1 cellular context compared by ENCODE assay signal in the genomic region with DNA sequence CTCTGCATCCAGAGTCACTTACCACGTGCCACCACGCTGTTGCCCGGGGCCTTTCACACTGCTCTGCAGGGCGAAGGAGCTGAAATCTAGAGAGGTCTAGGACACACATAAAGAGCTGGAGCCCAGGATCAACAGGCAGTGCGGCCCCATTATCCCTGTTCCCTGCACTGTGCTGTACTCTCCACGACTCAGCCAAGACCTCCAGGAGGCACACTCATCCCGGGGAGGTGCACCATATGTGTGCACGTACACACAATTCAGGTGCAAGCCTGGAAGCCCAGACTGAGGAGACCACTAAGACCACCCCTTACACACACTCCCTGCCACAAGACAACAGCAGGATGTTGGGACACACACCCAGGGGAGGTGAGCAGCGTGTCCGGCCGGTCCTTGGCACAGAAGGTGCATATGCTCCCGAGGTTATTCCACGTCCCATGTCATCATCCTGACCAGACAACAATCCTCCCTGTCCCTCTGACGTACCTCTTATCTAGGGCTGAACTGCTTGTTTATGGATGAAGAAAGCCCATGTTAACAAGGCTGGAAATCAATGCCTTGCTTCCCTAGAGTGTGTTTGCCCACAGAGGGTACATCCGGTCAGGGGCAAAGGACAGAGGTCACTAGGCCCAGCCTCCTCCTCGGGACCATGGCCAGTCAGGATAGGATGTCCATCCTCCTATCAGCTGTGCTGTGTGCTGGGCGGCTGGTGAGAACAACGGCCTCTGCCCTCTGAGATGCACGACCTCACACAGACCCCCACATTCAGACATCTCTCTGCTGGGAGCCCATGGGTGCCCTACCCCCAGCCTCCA.
TF ChIP-seq lines count a peak whose summit lies in the region.

No MANE protein-coding gene starts in this region.

TF ChIP-seq in HepG2, 621 proteins besides CTCF, POLR2A, EP300 and RAD21 (continued from another document and continues in another):
- TF ChIP-seq, protein P1, sequence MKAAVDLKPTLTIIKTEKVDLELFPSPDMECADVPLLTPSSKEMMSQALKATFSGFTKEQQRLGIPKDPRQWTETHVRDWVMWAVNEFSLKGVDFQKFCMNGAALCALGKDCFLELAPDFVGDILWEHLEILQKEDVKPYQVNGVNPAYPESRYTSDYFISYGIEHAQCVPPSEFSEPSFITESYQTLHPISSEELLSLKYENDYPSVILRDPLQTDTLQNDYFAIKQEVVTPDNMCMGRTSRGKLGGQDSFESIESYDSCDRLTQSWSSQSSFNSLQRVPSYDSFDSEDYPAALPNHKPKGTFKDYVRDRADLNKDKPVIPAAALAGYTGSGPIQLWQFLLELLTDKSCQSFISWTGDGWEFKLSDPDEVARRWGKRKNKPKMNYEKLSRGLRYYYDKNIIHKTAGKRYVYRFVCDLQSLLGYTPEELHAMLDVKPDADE (CRISPR knock-in tag; IDR thresholded peaks at IDR 0.05) = no peak
- TF ChIP-seq, protein P2, sequence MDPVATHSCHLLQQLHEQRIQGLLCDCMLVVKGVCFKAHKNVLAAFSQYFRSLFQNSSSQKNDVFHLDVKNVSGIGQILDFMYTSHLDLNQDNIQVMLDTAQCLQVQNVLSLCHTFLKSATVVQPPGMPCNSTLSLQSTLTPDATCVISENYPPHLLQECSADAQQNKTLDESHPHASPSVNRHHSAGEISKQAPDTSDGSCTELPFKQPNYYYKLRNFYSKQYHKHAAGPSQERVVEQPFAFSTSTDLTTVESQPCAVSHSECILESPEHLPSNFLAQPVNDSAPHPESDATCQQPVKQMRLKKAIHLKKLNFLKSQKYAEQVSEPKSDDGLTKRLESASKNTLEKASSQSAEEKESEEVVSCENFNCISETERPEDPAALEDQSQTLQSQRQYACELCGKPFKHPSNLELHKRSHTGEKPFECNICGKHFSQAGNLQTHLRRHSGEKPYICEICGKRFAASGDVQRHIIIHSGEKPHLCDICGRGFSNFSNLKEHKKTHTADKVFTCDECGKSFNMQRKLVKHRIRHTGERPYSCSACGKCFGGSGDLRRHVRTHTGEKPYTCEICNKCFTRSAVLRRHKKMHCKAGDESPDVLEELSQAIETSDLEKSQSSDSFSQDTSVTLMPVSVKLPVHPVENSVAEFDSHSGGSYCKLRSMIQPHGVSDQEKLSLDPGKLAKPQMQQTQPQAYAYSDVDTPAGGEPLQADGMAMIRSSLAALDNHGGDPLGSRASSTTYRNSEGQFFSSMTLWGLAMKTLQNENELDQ (CRISPR knock-in tag; IDR thresholded peaks at IDR 0.05; ENCODE audit: borderline replicate concordance) = no peak
- TF ChIP-seq ZNF552 (CRISPR knock-in tag; IDR thresholded peaks at IDR 0.05; ENCODE audit: borderline replicate concordance) (no peak), ZFP36 (IDR thresholded peaks at IDR 0.05; ENCODE audit: borderline replicate concordance, low read depth, low read length, partially characterized antibody) (no peak), CCDC6 (CRISPR knock-in tag; IDR thresholded peaks at IDR 0.05) (no peak), MIXL1 (CRISPR knock-in tag; IDR thresholded peaks at IDR 0.05) (0 out of 2 replicates have a peak, but pooled peaks have one; percentile 61), ZNF296 (CRISPR knock-in tag; conservative IDR thresholded peaks at IDR 0.05) (peak; percentile 73; the same call in 1 of the 2 replicates), ZNF263 (CRISPR knock-in tag; IDR thresholded peaks at IDR 0.05) (0 out of 2 replicates have a peak, but pooled peaks have one; percentile 3), ETV5 (CRISPR knock-in tag; IDR thresholded peaks at IDR 0.05; ENCODE audit: borderline replicate concordance) (peak; percentile 98), DPF2 (CRISPR knock-in tag; IDR thresholded peaks at IDR 0.05; ENCODE audit: borderline replicate concordance, low read depth) (peak; percentile 57; the same call in 1 of the 2 replicates), ZNF143 (CRISPR knock-in tag; IDR thresholded peaks at IDR 0.05) (no peak), ZBTB7B (CRISPR knock-in tag; IDR thresholded peaks at IDR 0.05) (peak; percentile 44; the same call in 1 of the 2 replicates), ZNF772 (CRISPR knock-in tag; IDR thresholded peaks at IDR 0.05) (peak; percentile 43; the same call in 1 of the 2 replicates), ZNF850 (CRISPR knock-in tag; conservative IDR thresholded peaks at IDR 0.05) (no peak), KDM5A (IDR thresholded peaks at IDR 0.05; ENCODE audit: borderline replicate concordance, low read length) (no peak), TOPORS (CRISPR knock-in tag; IDR thresholded peaks at IDR 0.05) (no peak), ATRX (CRISPR knock-in tag; IDR thresholded peaks at IDR 0.05; ENCODE audit: borderline replicate concordance) (no peak), ZNF160 (CRISPR knock-in tag; IDR thresholded peaks at IDR 0.05) (0 out of 2 replicates have a peak, but pooled peaks have one; percentile 57), ZFP82 (CRISPR knock-in tag; IDR thresholded peaks at IDR 0.05; ENCODE audit: borderline replicate concordance) (no peak)
- TF ChIP-seq, protein P3, sequence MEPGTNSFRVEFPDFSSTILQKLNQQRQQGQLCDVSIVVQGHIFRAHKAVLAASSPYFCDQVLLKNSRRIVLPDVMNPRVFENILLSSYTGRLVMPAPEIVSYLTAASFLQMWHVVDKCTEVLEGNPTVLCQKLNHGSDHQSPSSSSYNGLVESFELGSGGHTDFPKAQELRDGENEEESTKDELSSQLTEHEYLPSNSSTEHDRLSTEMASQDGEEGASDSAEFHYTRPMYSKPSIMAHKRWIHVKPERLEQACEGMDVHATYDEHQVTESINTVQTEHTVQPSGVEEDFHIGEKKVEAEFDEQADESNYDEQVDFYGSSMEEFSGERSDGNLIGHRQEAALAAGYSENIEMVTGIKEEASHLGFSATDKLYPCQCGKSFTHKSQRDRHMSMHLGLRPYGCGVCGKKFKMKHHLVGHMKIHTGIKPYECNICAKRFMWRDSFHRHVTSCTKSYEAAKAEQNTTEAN (CRISPR knock-in tag; conservative IDR thresholded peaks at IDR 0.05) = no peak
- TF ChIP-seq, protein P4, sequence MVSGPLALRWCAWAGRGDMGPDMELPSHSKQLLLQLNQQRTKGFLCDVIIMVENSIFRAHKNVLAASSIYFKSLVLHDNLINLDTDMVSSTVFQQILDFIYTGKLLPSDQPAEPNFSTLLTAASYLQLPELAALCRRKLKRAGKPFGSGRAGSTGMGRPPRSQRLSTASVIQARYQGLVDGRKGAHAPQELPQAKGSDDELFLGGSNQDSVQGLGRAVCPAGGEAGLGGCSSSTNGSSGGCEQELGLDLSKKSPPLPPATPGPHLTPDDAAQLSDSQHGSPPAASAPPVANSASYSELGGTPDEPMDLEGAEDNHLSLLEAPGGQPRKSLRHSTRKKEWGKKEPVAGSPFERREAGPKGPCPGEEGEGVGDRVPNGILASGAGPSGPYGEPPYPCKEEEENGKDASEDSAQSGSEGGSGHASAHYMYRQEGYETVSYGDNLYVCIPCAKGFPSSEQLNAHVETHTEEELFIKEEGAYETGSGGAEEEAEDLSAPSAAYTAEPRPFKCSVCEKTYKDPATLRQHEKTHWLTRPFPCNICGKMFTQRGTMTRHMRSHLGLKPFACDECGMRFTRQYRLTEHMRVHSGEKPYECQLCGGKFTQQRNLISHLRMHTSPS (CRISPR knock-in tag; IDR thresholded peaks at IDR 0.05; ENCODE audit: low read depth) = no peak
- TF ChIP-seq, protein P5, sequence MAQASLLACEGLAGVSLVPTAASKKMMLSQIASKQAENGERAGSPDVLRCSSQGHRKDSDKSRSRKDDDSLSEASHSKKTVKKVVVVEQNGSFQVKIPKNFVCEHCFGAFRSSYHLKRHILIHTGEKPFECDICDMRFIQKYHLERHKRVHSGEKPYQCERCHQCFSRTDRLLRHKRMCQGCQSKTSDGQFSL (CRISPR knock-in tag; IDR thresholded peaks at IDR 0.05) = no peak
- TF ChIP-seq, protein P6, sequence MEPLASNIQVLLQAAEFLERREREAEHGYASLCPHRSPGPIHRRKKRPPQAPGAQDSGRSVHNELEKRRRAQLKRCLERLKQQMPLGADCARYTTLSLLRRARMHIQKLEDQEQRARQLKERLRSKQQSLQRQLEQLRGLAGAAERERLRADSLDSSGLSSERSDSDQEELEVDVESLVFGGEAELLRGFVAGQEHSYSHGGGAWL (CRISPR knock-in tag; IDR thresholded peaks at IDR 0.05) = no peak
- TF ChIP-seq, protein P7, sequence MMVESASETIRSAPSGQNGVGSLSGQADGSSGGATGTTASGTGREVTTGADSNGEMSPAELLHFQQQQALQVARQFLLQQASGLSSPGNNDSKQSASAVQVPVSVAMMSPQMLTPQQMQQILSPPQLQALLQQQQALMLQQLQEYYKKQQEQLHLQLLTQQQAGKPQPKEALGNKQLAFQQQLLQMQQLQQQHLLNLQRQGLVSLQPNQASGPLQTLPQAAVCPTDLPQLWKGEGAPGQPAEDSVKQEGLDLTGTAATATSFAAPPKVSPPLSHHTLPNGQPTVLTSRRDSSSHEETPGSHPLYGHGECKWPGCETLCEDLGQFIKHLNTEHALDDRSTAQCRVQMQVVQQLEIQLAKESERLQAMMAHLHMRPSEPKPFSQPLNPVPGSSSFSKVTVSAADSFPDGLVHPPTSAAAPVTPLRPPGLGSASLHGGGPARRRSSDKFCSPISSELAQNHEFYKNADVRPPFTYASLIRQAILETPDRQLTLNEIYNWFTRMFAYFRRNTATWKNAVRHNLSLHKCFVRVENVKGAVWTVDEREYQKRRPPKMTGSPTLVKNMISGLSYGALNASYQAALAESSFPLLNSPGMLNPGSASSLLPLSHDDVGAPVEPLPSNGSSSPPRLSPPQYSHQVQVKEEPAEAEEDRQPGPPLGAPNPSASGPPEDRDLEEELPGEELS (CRISPR knock-in tag; IDR thresholded peaks at IDR 0.05) = peak; percentile 80
- TF ChIP-seq, protein P8, sequence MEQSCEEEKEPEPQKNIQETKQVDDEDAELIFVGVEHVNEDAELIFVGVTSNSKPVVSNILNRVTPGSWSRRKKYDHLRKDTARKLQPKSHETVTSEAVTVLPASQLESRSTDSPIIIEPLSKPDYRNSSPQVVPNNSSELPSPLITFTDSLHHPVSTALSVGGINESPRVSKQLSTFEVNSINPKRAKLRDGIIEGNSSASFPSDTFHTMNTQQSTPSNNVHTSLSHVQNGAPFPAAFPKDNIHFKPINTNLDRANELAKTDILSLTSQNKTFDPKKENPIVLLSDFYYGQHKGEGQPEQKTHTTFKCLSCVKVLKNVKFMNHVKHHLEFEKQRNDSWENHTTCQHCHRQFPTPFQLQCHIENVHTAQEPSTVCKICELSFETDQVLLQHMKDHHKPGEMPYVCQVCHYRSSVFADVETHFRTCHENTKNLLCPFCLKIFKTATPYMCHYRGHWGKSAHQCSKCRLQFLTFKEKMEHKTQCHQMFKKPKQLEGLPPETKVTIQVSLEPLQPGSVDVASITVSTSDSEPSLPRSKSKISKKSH (CRISPR knock-in tag; IDR thresholded peaks at IDR 0.05; ENCODE audit: borderline replicate concordance) = no peak
- TF ChIP-seq, protein P9, sequence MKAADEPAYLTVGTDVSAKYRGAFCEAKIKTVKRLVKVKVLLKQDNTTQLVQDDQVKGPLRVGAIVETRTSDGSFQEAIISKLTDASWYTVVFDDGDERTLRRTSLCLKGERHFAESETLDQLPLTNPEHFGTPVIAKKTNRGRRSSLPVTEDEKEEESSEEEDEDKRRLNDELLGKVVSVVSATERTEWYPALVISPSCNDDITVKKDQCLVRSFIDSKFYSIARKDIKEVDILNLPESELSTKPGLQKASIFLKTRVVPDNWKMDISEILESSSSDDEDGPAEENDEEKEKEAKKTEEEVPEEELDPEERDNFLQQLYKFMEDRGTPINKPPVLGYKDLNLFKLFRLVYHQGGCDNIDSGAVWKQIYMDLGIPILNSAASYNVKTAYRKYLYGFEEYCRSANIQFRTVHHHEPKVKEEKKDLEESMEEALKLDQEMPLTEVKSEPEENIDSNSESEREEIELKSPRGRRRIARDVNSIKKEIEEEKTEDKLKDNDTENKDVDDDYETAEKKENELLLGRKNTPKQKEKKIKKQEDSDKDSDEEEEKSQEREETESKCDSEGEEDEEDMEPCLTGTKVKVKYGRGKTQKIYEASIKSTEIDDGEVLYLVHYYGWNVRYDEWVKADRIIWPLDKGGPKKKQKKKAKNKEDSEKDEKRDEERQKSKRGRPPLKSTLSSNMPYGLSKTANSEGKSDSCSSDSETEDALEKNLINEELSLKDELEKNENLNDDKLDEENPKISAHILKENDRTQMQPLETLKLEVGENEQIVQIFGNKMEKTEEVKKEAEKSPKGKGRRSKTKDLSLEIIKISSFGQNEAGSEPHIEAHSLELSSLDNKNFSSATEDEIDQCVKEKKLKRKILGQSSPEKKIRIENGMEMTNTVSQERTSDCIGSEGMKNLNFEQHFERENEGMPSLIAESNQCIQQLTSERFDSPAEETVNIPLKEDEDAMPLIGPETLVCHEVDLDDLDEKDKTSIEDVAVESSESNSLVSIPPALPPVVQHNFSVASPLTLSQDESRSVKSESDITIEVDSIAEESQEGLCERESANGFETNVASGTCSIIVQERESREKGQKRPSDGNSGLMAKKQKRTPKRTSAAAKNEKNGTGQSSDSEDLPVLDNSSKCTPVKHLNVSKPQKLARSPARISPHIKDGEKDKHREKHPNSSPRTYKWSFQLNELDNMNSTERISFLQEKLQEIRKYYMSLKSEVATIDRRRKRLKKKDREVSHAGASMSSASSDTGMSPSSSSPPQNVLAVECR (CRISPR knock-in tag; IDR thresholded peaks at IDR 0.05; ENCODE audit: borderline replicate concordance) = peak; percentile 69; the same call in 1 of the 2 replicates
- TF ChIP-seq, protein P10, sequence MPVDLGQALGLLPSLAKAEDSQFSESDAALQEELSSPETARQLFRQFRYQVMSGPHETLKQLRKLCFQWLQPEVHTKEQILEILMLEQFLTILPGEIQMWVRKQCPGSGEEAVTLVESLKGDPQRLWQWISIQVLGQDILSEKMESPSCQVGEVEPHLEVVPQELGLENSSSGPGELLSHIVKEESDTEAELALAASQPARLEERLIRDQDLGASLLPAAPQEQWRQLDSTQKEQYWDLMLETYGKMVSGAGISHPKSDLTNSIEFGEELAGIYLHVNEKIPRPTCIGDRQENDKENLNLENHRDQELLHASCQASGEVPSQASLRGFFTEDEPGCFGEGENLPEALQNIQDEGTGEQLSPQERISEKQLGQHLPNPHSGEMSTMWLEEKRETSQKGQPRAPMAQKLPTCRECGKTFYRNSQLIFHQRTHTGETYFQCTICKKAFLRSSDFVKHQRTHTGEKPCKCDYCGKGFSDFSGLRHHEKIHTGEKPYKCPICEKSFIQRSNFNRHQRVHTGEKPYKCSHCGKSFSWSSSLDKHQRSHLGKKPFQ (CRISPR knock-in tag; IDR thresholded peaks at IDR 0.05; ENCODE audit: insufficient replicate concordance) = no peak
- TF ChIP-seq, protein P11, sequence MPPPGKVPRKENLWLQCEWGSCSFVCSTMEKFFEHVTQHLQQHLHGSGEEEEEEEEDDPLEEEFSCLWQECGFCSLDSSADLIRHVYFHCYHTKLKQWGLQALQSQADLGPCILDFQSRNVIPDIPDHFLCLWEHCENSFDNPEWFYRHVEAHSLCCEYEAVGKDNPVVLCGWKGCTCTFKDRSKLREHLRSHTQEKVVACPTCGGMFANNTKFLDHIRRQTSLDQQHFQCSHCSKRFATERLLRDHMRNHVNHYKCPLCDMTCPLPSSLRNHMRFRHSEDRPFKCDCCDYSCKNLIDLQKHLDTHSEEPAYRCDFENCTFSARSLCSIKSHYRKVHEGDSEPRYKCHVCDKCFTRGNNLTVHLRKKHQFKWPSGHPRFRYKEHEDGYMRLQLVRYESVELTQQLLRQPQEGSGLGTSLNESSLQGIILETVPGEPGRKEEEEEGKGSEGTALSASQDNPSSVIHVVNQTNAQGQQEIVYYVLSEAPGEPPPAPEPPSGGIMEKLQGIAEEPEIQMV (CRISPR knock-in tag; IDR thresholded peaks at IDR 0.05; ENCODE audit: low read depth) = peak; percentile 54; the same call in 1 of the 2 replicates
